ENCODE assay signal across 9 cellular contexts in the genomic region with DNA sequence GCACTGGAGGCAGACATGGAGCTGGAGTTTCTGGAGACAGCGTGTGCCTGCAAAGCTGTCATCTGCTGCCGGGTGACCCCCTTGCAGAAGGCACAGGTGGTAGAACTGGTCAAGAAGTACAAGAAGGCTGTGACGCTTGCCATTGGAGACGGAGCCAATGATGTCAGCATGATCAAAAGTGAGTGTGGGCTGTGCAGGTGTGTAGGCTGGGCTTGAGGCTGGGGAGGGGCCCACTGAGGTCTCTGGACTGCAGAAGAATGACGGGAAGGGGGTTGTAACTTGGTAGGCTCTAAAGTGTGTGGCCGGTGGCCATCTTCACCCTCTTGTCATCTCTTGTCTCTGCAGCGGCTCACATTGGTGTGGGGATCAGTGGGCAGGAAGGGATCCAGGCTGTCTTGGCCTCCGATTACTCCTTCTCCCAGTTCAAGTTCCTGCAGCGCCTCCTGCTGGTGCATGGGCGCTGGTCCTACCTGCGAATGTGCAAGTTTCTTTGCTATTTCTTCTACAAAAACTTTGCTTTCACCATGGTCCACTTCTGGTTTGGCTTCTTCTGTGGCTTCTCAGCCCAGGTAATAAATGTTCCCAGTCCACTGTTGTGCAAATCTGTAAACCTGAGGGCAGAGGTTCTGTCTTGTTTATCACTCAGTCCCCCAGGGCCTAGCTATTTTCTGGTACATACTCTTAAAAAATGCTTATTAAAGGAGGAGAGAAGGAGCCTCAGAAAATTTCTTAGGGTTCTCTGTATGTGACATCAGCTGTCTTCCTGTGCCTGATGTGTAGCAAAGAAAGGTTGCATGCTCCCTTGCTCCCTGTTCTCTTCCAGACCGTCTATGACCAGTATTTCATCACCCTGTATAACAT. TPM values are rescaled to one million over a fixed set of nuclear protein-coding genes. Genes with fewer than 3 reads are reported as not detected.
DNase-seq lines count a peak whose midpoint lies in the region; ATAC-seq, FAIRE-seq and TF ChIP-seq lines count a peak whose summit lies in the region.
"Had no signal": no experiment of that assay in that cellular context is flagged by ENCODE, and none has a peak within 500 bp of the region (broad histone marks: within the 10 kb centered on the region; RNA-seq: fewer than 3 reads in every experiment).

No MANE protein-coding gene starts in this region.

- no peaks in the 10 kb centered on the region for H3K79me2 ChIP-seq in HepG2 (ENCODE audit: insufficient read depth, low read length)

- H3K27me3 Mint-ChIP-seq in MCF 10A (ENCODE audit: insufficient read depth, unreplicated experiment) (no peaks in the 10 kb centered on the region), T-helper 17 cell (no peaks in the 10 kb centered on the region)

- no peaks in the 10 kb centered on the region for H3K9me3 Mint-ChIP-seq in MCF 10A (ENCODE audit: unreplicated experiment)

- CTCF ChIA-PET in MCF 10A (lab: Yijun Ruan, JAX) = interaction anchor here (0.6 to 5.4 kb wide), 11 partner anchors 9 to 202 kb away, joined by 3 to 63 read pairs (median 4); no protein-coding TSS in a partner anchor
- CTCF ChIA-PET in HepG2 (lab: Yijun Ruan, JAX; ENCODE audit: low intra/inter-chr PET ratio, low total read pairs) = interaction anchor here (1.1 to 1.6 kb wide), 2 partner anchors 21 to 146 kb away, joined by 3 to 8 read pairs; no protein-coding TSS in a partner anchor

- 82% methylated on average over 11 of the region's 12 CpGs for WGBS in HepG2 (ENCODE audit: low lambda C conversion rate)
- WGBS in stomach, 5 donors = 71 to 87% (median 80%) methylated on average over 12 of the region's 12 CpGs

- H3K9ac ChIP-seq in HepG2 (ENCODE audit: insufficient read depth, low read depth, low read length) = no peak overlapping the region

- TF ChIP-seq POLR2A in breast epithelium (IDR thresholded peaks at IDR 0.05) = no peak
- TF ChIP-seq POLR2A in HepG2 (IDR thresholded peaks at IDR 0.05; ENCODE audit: insufficient read depth in 1 of 2, low read depth in 2 of 2, low read length in 2 of 2) = no peak
- no peak for TF ChIP-seq POLR2A in stomach (IDR thresholded peaks at IDR 0.05)

- H3K4me2 ChIP-seq in HepG2 (ENCODE audit: low read depth, low read length) = no peak overlapping the region

- TF ChIP-seq RAD21 in HepG2 (CRISPR knock-in tag; IDR thresholded peaks at IDR 0.05) = peak; percentile 50; the same call in 1 of the 2 replicates

- H3K36me3 ChIP-seq in breast epithelium (no peaks in the 10 kb centered on the region), HepG2 (replicated peaks in 1 of 2; ENCODE audit: control insufficient read depth in 1 of 2, insufficient read depth in 2 of 2, low read length in 2 of 2) (peaks cover 27 to 72% of the 10 kb centered on the region in 2 experiments), stomach (peaks cover 74 to 95% (median 94%) of the 10 kb centered on the region in 4 donors)

- H3K4me1 ChIP-seq in breast epithelium (no peaks in the 10 kb centered on the region), HepG2 (ENCODE audit: insufficient read depth, low read length) (no peaks in the 10 kb centered on the region), stomach (peaks cover 0 to 11% (median 3%) of the 10 kb centered on the region in 4 donors)

- peaks cover 6% of the 10 kb centered on the region for H3K4me1 Mint-ChIP-seq in MCF 10A (ENCODE audit: insufficient read depth, unreplicated experiment)
- H3K4me1 Mint-ChIP-seq in T-helper 17 cell = peaks cover 61% of the 10 kb centered on the region

- TF ChIP-seq CTCF in MCF 10A (IDR thresholded peaks at IDR 0.05; ENCODE audit: unreplicated experiment) (peak; percentile 86), breast epithelium (IDR thresholded peaks at IDR 0.05) (peak in 1 of 3 donors; percentile 39), astrocyte of the cerebellum (IDR thresholded peaks at IDR 0.05; ENCODE audit: low read depth, low read length, missing control alignments) (peak; percentile 67), HepG2 (CRISPR knock-in tag; IDR thresholded peaks at IDR 0.05) (peak; percentile 58), stomach (IDR thresholded peaks at IDR 0.05) (peak in 5 of 7 experiments; percentile 14 to 53 (median 45))

- peak; percentile 66 for DNase-seq in MCF 10A (ENCODE audit: unreplicated experiment)
- DNase-seq in breast epithelium (ENCODE audit: low spot score in 2 of 2) = no peak
- peak; percentile 64 to 82 (median 64) for DNase-seq in T-helper 17 cell
- no peak for DNase-seq in astrocyte of the cerebellum (ENCODE audit: low read depth)
- DNase-seq in HepG2 (ENCODE audit: low spot score) = peak; percentile 44
- peak; percentile 62 for DNase-seq in stomach
- no peak for DNase-seq in NCI-H774 (lab: John Stamatoyannopoulos, UW)

- no peaks in the 10 kb centered on the region for H4K20me1 ChIP-seq in HepG2 (ENCODE audit: insufficient read depth, low read length)

- in situ Hi-C loops in astrocyte of the cerebellum (cut with HindIII; ENCODE audit: low sequenced_read_pairs) = no loop called here
- in situ Hi-C loops in HepG2 (cut with HindIII; ENCODE audit: extremely low pct_ligation_motif_present, low pct_unique_long_range_greater_than_20kb) = loop anchor here (5.0 kb wide), 1 partner anchor 73 kb away; the partner anchor contains the start of gene HAX1

- BruUV-seq in MCF 10A (replicated peaks; lab: Mats Ljungman, UMichigan) (no TSS peak), HepG2 (replicated peaks; lab: Mats Ljungman, UMichigan) (TSS peak; percentile 7)

- TF ChIP-seq EP300 in HepG2 (IDR thresholded peaks at IDR 0.05; ENCODE audit: low read depth in 2 of 2, low read length in 2 of 2) (no peak), HepG2 (CRISPR knock-in tag; IDR thresholded peaks at IDR 0.05; ENCODE audit: borderline replicate concordance) (no peak), stomach (IDR thresholded peaks at IDR 0.05) (no peak)

- no peak overlapping the region for H2AFZ ChIP-seq in HepG2 (ENCODE audit: low read length)

- no peak overlapping the region for H3K27ac ChIP-seq in breast epithelium
- H3K27ac ChIP-seq in HepG2 (ENCODE audit: extremely low read length, insufficient read depth, low read length) = no peak overlapping the region
- no peak overlapping the region for H3K27ac ChIP-seq in stomach

- no peak overlapping the region for H3K27ac Mint-ChIP-seq in MCF 10A (ENCODE audit: low read depth, unreplicated experiment)
- H3K27ac Mint-ChIP-seq in T-helper 17 cell = peak overlapping the region; percentile 97

- H3K4me3 Mint-ChIP-seq in MCF 10A (ENCODE audit: unreplicated experiment) (no peak overlapping the region), T-helper 17 cell (peak overlapping the region; percentile 93)

- ATAC-seq in T-helper 17 cell (peak; percentile 50), HepG2 (peak; percentile 50), HG03039 (IDR thresholded peaks at IDR 0.05; ENCODE audit: unreplicated experiment) (no peak)

- H3K9me3 ChIP-seq in breast epithelium (no peaks in the 10 kb centered on the region), T-helper 17 cell (ENCODE audit: control insufficient read depth, low read length, poor library complexity, severe bottlenecking) (no peaks in the 10 kb centered on the region), HepG2 (ENCODE audit: low read length) (no peaks in the 10 kb centered on the region), stomach (no peaks in the 10 kb centered on the region)

- POLR2A ChIA-PET in MCF 10A (lab: Yijun Ruan, JAX) = interaction anchor here (0.6 kb wide), 1 partner anchor 19 kb away, joined by 5 read pairs; no protein-coding TSS in a partner anchor
- POLR2A ChIA-PET in HepG2 (lab: Yijun Ruan, JAX) = interaction anchor here (3.9 kb wide), 1 partner anchor 11 kb away, joined by 15 read pairs; no protein-coding TSS in a partner anchor

- peaks cover 57% of the 10 kb centered on the region for H3K36me3 Mint-ChIP-seq in MCF 10A (ENCODE audit: insufficient read depth, unreplicated experiment)
- peaks cover 27% of the 10 kb centered on the region for H3K36me3 Mint-ChIP-seq in T-helper 17 cell (ENCODE audit: low read depth)

- intact Hi-C loops in MCF 10A (cut with micrococcal nuclease) (no loop called here), breast epithelium (cut with DNase I; ENCODE audit: low total_unique reads) (no loop called here), HepG2 (cut with micrococcal nuclease; ENCODE audit: unreplicated experiment) (no loop called here), stomach (cut with DNase I; ENCODE audit: low total_unique reads) (no loop called here)

- no peak overlapping the region for H3K4me3 ChIP-seq in breast epithelium
- no peak overlapping the region for H3K4me3 ChIP-seq in astrocyte of the cerebellum (ENCODE audit: low read depth, low read length)
- H3K4me3 ChIP-seq in HepG2 (replicated peaks in 1 of 3; ENCODE audit: insufficient read depth in 1 of 3, low read depth in 2 of 3, low read length in 3 of 3) = no peak overlapping the region
- H3K4me3 ChIP-seq in stomach = no peak overlapping the region

- no peaks in the 10 kb centered on the region for H3K27me3 ChIP-seq in breast epithelium
- no peaks in the 10 kb centered on the region for H3K27me3 ChIP-seq in HepG2 (ENCODE audit: control insufficient read depth in 1 of 2, insufficient read depth in 2 of 2, low read length in 2 of 2)
- H3K27me3 ChIP-seq in stomach = no peaks in the 10 kb centered on the region

- no peak for FAIRE-seq in HepG2 (lab: Jason Lieb, UNC)

RNA-seq across cellular contexts. Expression of gene ATP8B2, which starts 19.9 kb away (rescaled TPM):
- 27.1 and 66.3 TPM in 2 replicates for total RNA-seq in MCF 10A (2022)
- 10 to 100 TPM; 34.5 to 64.8 (median 61.3) TPM for total RNA-seq in breast epithelium
- total RNA-seq in T-helper 17 cell = 100 to 1,000 TPM; 175 to 192 TPM
- 31.3 and 39.3 TPM in 2 replicates for total RNA-seq in HepG2 (2016; rRNA removed; fragmentation: Illumina TruSeq; extraction: Trizol)
- total RNA-seq in HepG2 (2016; cell fraction: cytosol; rRNA removed; fragmentation: Illumina TruSeq; extraction: Trizol; ENCODE audit: low read depth) = 9.3 and 9.4 TPM in 2 replicates
- total RNA-seq in HepG2 (2016; cell fraction: insoluble cytoplasmic fraction; rRNA removed; fragmentation: Illumina TruSeq; extraction: Trizol) = 28.1 and 34.6 TPM in 2 replicates
- 28.0 and 30.5 TPM in 2 replicates for total RNA-seq in HepG2 (2016; cell fraction: membrane; rRNA removed; fragmentation: Illumina TruSeq; extraction: Trizol)
- total RNA-seq in HepG2 (2016; cell fraction: nucleus; rRNA removed; fragmentation: Illumina TruSeq; extraction: Trizol) = 23.7 and 30.6 TPM in 2 replicates
- 20.4 and 23.9 TPM in 2 replicates for polyA plus RNA-seq in HepG2 (2011; rRNA removed)
- 17.7 and 29.9 TPM in 2 replicates for polyA plus RNA-seq in HepG2 (2011; cell fraction: cytosol; rRNA removed)
- 67.2 and 84.5 TPM in 2 replicates for polyA plus RNA-seq in HepG2 (2011; cell fraction: nucleus; rRNA removed)
- 11.1 and 14.4 TPM in 2 replicates for polyA plus RNA-seq in HepG2 (2012)
- 4.4 and 4.7 TPM in 2 replicates for polyA plus RNA-seq in HepG2 (2016; cell fraction: cytosol; fragmentation: Illumina TruSeq; extraction: Trizol; ENCODE audit: low read depth)
- 15.2 and 18.9 TPM in 2 replicates for polyA plus RNA-seq in HepG2 (2016; cell fraction: insoluble cytoplasmic fraction; fragmentation: Illumina TruSeq; extraction: Trizol; ENCODE audit: low read depth)
- polyA plus RNA-seq in HepG2 (2016; cell fraction: membrane; fragmentation: Illumina TruSeq; extraction: Trizol; ENCODE audit: low read depth) = 15.5 and 17.2 TPM in 2 replicates
- polyA plus RNA-seq in HepG2 (2016; cell fraction: nucleus; fragmentation: Illumina TruSeq; extraction: Trizol; ENCODE audit: insufficient read depth, low read depth) = 31.3 and 36.4 TPM in 2 replicates
- 1.0 and 52.3 TPM in 2 replicates for polyA minus RNA-seq in HepG2 (2011; rRNA and poly(A)+ RNA removed; ENCODE audit: low replicate concordance)
- polyA minus RNA-seq in HepG2 (2011; cell fraction: cytosol; rRNA and poly(A)+ RNA removed) = 13.5 and 15.3 TPM in 2 replicates
- polyA minus RNA-seq in HepG2 (2011; cell fraction: nucleus; rRNA and poly(A)+ RNA removed) = 22.4 and 25.2 TPM in 2 replicates
- 10 to 100 TPM; 37.4 to 64.2 (median 46.9) TPM for total RNA-seq in stomach
- 1 to 10 TPM; 5.4 to 6.3 (median 5.5) TPM for polyA plus RNA-seq in stomach

RNA-seq across cellular contexts. Expression of gene AQP10, which starts 24.3 kb away (rescaled TPM):
- total RNA-seq in MCF 10A (2022) (not detected in 2 replicates), breast epithelium (under 1 TPM in 1 of 3 donors, not detected in 2; 0.44 TPM), T-helper 17 cell (1 to 10 TPM in 1 of 2 donors, under 1 TPM in 1; 0.42 to 8.9 TPM), HepG2 (2016; rRNA removed; fragmentation: Illumina TruSeq; extraction: Trizol) (not detected in 2 replicates), stomach (not detected)
- total RNA-seq in HepG2 (2016; cell fraction: cytosol; rRNA removed; fragmentation: Illumina TruSeq; extraction: Trizol; ENCODE audit: low read depth) = not detected in 2 replicates
- total RNA-seq in HepG2 (2016; cell fraction: insoluble cytoplasmic fraction; rRNA removed; fragmentation: Illumina TruSeq; extraction: Trizol) = not detected in 2 replicates
- not detected in 2 replicates for total RNA-seq in HepG2 (2016; cell fraction: membrane; rRNA removed; fragmentation: Illumina TruSeq; extraction: Trizol)
- total RNA-seq in HepG2 (2016; cell fraction: nucleus; rRNA removed; fragmentation: Illumina TruSeq; extraction: Trizol) = not detected in 2 replicates
- polyA plus RNA-seq in HepG2 (2011; rRNA removed) (0.30 and 0.38 TPM in 2 replicates), stomach (not detected)
- polyA plus RNA-seq in HepG2 (2011; cell fraction: cytosol; rRNA removed) = 0.16 and 0.28 TPM in 2 replicates
- 0.73 and 0.74 TPM in 2 replicates for polyA plus RNA-seq in HepG2 (2011; cell fraction: nucleus; rRNA removed)
- 0.13 and 0.15 TPM in 2 replicates for polyA plus RNA-seq in HepG2 (2012)
- not detected in 2 replicates for polyA plus RNA-seq in HepG2 (2016; cell fraction: cytosol; fragmentation: Illumina TruSeq; extraction: Trizol; ENCODE audit: low read depth)
- not detected in 2 replicates for polyA plus RNA-seq in HepG2 (2016; cell fraction: insoluble cytoplasmic fraction; fragmentation: Illumina TruSeq; extraction: Trizol; ENCODE audit: low read depth)
- polyA plus RNA-seq in HepG2 (2016; cell fraction: membrane; fragmentation: Illumina TruSeq; extraction: Trizol; ENCODE audit: low read depth) = not detected in 2 replicates
- not detected in 2 replicates for polyA plus RNA-seq in HepG2 (2016; cell fraction: nucleus; fragmentation: Illumina TruSeq; extraction: Trizol; ENCODE audit: insufficient read depth, low read depth)
- 0.30 TPM in 1 of 2 replicates, not detected in the other for polyA minus RNA-seq in HepG2 (2011; rRNA and poly(A)+ RNA removed; ENCODE audit: low replicate concordance)
- not detected in 2 replicates for polyA minus RNA-seq in HepG2 (2011; cell fraction: cytosol; rRNA and poly(A)+ RNA removed)
- polyA minus RNA-seq in HepG2 (2011; cell fraction: nucleus; rRNA and poly(A)+ RNA removed) = 0.26 TPM in 1 of 2 replicates, not detected in the other
- total RNA-seq: dermis microvascular lymphatic vessel endothelial cell had no signal

RNA-seq across cellular contexts. Expression of gene IL6R, which starts 59.9 kb away (rescaled TPM):
- total RNA-seq in MCF 10A (2022) (22.8 and 41.0 TPM in 2 replicates), breast epithelium (10 to 100 TPM; 23.6 to 26.8 (median 24.0) TPM), T-helper 17 cell (10 to 100 TPM; 72.8 to 79.0 TPM), HepG2 (2016; rRNA removed; fragmentation: Illumina TruSeq; extraction: Trizol) (3.5 and 5.0 TPM in 2 replicates), stomach (10 to 100 TPM; 12.7 to 73.9 (median 37.4) TPM)
- total RNA-seq in HepG2 (2016; cell fraction: cytosol; rRNA removed; fragmentation: Illumina TruSeq; extraction: Trizol; ENCODE audit: low read depth) = 0.71 and 0.91 TPM in 2 replicates
- 1.9 and 4.6 TPM in 2 replicates for total RNA-seq in HepG2 (2016; cell fraction: insoluble cytoplasmic fraction; rRNA removed; fragmentation: Illumina TruSeq; extraction: Trizol)
- 1.2 and 1.3 TPM in 2 replicates for total RNA-seq in HepG2 (2016; cell fraction: membrane; rRNA removed; fragmentation: Illumina TruSeq; extraction: Trizol)
- 3.7 and 4.0 TPM in 2 replicates for total RNA-seq in HepG2 (2016; cell fraction: nucleus; rRNA removed; fragmentation: Illumina TruSeq; extraction: Trizol)
- polyA plus RNA-seq in HepG2 (2011; rRNA removed) (24.5 and 30.5 TPM in 2 replicates), stomach (1 to 10 TPM; 1.9 to 4.1 (median 4.0) TPM)
- polyA plus RNA-seq in HepG2 (2011; cell fraction: cytosol; rRNA removed) = 15.2 and 20.2 TPM in 2 replicates
- 15.9 and 16.7 TPM in 2 replicates for polyA plus RNA-seq in HepG2 (2011; cell fraction: nucleus; rRNA removed)
- polyA plus RNA-seq in HepG2 (2012) = 13.7 and 18.5 TPM in 2 replicates
- polyA plus RNA-seq in HepG2 (2016; cell fraction: cytosol; fragmentation: Illumina TruSeq; extraction: Trizol; ENCODE audit: low read depth) = 0.28 and 0.32 TPM in 2 replicates
- polyA plus RNA-seq in HepG2 (2016; cell fraction: insoluble cytoplasmic fraction; fragmentation: Illumina TruSeq; extraction: Trizol; ENCODE audit: low read depth) = 1.4 and 2.1 TPM in 2 replicates
- 0.60 and 0.65 TPM in 2 replicates for polyA plus RNA-seq in HepG2 (2016; cell fraction: membrane; fragmentation: Illumina TruSeq; extraction: Trizol; ENCODE audit: low read depth)
- polyA plus RNA-seq in HepG2 (2016; cell fraction: nucleus; fragmentation: Illumina TruSeq; extraction: Trizol; ENCODE audit: insufficient read depth, low read depth) = 4.0 and 4.9 TPM in 2 replicates
- 13.3 and 63.4 TPM in 2 replicates for polyA minus RNA-seq in HepG2 (2011; rRNA and poly(A)+ RNA removed; ENCODE audit: low replicate concordance)
- 10.3 and 13.7 TPM in 2 replicates for polyA minus RNA-seq in HepG2 (2011; cell fraction: cytosol; rRNA and poly(A)+ RNA removed)
- 13.4 and 13.8 TPM in 2 replicates for polyA minus RNA-seq in HepG2 (2011; cell fraction: nucleus; rRNA and poly(A)+ RNA removed)

Comparison
In these comparisons a context has a peak if more than half of its experiments do, and no peak if none do; other contexts are left out.
1. DNase-seq: peak in MCF 10A (single experiment), T-helper 17 cell (3 of 3), HepG2 (single experiment) and stomach (single experiment); none in breast epithelium (0 of 2), astrocyte of the cerebellum (single experiment) and NCI-H774 (single experiment).